8 cellular contexts compared by ENCODE assay signal in the genomic region with DNA sequence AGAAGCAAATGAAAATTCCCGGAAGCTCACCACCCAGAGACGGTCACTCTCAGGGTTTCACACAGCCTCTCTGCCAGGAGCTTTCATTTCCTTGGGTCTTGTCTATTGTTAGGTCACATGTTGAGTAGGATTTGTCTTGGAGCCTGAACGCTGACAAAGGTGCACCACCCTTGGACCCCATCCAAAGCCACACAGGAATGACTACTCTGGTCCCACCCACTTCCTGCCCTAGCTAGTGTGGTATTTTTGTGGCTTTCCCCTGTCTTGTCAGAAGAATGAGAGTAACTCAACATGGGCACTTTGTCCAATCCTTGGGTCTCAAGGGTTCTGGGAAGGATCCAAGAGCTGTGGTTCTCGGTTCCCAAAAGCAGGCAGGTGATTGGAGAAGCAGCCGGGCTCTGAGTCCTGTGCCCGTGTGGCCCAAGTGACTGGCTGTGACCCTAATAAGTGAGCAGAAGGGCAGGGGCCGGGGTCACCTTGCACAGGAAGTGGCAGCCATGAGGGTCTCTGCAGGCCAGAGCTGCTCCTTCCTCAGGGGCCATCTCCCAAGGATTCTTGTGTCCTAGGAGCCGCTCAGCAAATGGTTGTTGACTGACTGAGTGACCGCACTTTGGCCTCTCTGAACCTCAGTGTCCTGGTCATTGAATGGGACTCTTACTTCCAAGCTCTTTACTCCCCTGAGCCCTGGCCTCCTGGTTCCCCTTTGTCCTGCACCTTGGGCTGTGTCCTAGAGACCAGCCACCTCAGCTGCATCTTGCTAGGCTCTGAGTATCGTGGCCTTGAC.
DNase-seq lines count a peak whose midpoint lies in the region; ATAC-seq and TF ChIP-seq lines count a peak whose summit lies in the region.

No MANE protein-coding gene starts in this region.

- ATAC-seq in GM19452 (IDR thresholded peaks at IDR 0.05; ENCODE audit: unreplicated experiment), result peak; percentile 76
- ATAC-seq in GM21515 (IDR thresholded peaks at IDR 0.05; ENCODE audit: unreplicated experiment), result no peak
- no peak for ATAC-seq in GM19324 (IDR thresholded peaks at IDR 0.05; ENCODE audit: low FRiP score, unreplicated experiment)

- no peak overlapping the region for H3K4me3 ChIP-seq in fibroblast of mammary gland (ENCODE audit: control insufficient read depth, low read depth, low read length)

- TF ChIP-seq CTCF in fibroblast of mammary gland (conservative IDR thresholded peaks at IDR 0.05; ENCODE audit: control insufficient read depth, insufficient read depth, low read depth, low read length), result no peak

- peak; percentile 57 for DNase-seq in NCI-H1092 (lab: John Stamatoyannopoulos, UW)
- peak; percentile 85 for DNase-seq in activated CD8-positive, alpha-beta memory T cell treated with anti-CD3 and anti-CD28 coated beads for 24 hours
- peak; percentile 6 for DNase-seq in fibroblast of mammary gland (ENCODE audit: low read depth)
- peak; percentile 55 for DNase-seq in stimulated activated CD8-positive, alpha-beta memory T cell treated with anti-CD3 and anti-CD28 coated beads, Interleukin-12 subunit alpha, Interleukin-12 subunit beta, amount 100 ng/mL, for 4 hours (ENCODE audit: low read depth)
- DNase-seq in NOMO-1 treated with dmso at 0.1 percent for 144 hours (lab: John Stamatoyannopoulos, UW; ENCODE audit: unreplicated experiment), result no peak
